Comparison of ENCODE assay signal across 8 cellular contexts in the genomic region with DNA sequence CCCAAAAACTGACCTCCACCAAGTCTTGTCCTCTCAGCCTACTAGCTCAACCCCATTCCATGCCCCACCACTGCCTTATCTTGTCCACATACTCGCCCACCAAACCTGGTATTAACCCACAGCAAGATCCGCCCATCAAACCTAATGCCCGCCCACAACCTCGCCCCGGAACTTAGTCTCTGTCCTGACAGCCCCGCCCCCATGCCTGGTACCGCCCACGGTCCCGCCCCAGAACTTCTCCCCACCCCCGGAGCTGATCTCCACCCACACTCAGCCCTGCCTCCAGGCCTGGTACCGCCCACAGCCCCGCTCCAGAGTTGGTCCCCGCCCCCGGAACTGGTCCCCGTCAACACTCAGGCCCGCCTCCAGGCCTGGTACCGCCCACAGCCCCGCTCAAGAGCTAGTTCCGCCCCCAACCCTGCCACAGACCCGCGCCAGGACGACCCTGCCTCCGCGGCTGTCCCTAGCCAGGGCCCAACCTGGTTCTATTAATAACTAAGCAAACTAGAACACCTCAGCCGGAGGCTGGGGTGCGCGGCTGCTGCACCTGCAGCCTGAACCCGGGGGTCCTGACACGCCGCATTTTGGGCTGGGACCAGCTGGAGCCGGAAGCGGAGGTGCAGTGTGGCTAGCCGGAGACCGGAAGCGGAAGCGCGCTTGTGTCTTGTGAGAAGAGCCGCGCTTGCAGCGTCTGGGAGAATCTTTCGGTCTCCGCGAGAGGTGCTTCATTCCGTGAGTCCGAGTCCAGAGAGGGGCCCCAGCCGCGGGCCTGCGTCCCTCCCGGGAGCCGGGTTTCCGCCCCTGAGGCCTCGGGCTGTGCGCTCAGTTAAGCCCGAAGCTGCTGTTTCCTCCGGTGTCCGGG. TPM values are rescaled to one million over a fixed set of nuclear protein-coding genes. Genes with fewer than 3 reads are reported as not detected.
A peak's percentile ranks its signal among the peaks of the same experiment; 100 is the strongest.
DNase-seq lines count a peak whose midpoint lies in the region; ATAC-seq, FAIRE-seq and TF ChIP-seq lines count a peak whose summit lies in the region.

A gene (plus strand): TSS at position 662 of the 862 bp plus-strand sequence. CDS start 5,372 bp downstream, outside the sequence.

- ATAC-seq in HG02759 (IDR thresholded peaks at IDR 0.05; ENCODE audit: unreplicated experiment) (peak; percentile 92), Right ventricle myocardium superior (ENCODE audit: poor library complexity) (peak; percentile 100), pancreas (peak; percentile 99 to 100 (median 99))

- H3K9me3 ChIP-seq in SU-DHL-6 (ENCODE audit: insufficient read depth, low read length) (no peaks in the 10 kb centered on the region), pancreas (no peaks in the 10 kb centered on the region), tibial artery (no peaks in the 10 kb centered on the region)

- peaks cover 6% of the 10 kb centered on the region; the same call in 1 of the 2 replicates for H3F3A ChIP-seq in SU-DHL-6 (ENCODE audit: insufficient read depth)

- peak within 1 kb of the TSS; percentile 84 for H3K4me2 ChIP-seq in SU-DHL-6 (ENCODE audit: low read depth, low read length, poor library complexity, severe bottlenecking)

- H4K20me1 ChIP-seq in SU-DHL-6 (ENCODE audit: low read depth, low read length), result no peaks in the 10 kb centered on the region

- 1% methylated on average over 56 of the region's 56 CpGs for WGBS in pancreas, 2 donors

- H3K9ac ChIP-seq in SU-DHL-6 (ENCODE audit: low read length), result peak within 1 kb of the TSS; percentile 87

- peak; percentile 99 for DNase-seq in GM12865 (ENCODE audit: low read depth)
- DNase-seq in NCI-H1417 (lab: John Stamatoyannopoulos, UW), result peak; percentile 89 to 98 (median 98)
- DNase-seq in activated naive CD8-positive, alpha-beta T cell treated with anti-CD3 and anti-CD28 coated beads, Interleukin-2, amount 50 U/mL, for 16 hours (ENCODE audit: low read depth, low spot score), result peak; percentile 98
- peak; percentile 99 for DNase-seq in Right ventricle myocardium superior
- DNase-seq in pancreas, result peak; percentile 97 to 100 (median 100)
- peak; percentile 99 for DNase-seq in tibial artery

- H3K4me1 ChIP-seq in pancreas, result peaks cover 0 to 10% (median 4%) of the 10 kb centered on the region in 3 donors
- H3K4me1 ChIP-seq in tibial artery, result peaks cover 0 to 11% (median 5%) of the 10 kb centered on the region in 4 donors

- H3K79me2 ChIP-seq in SU-DHL-6 (ENCODE audit: insufficient read depth, low read length), result peaks cover 20% of the 10 kb centered on the region

- intact Hi-C loops in Right ventricle myocardium superior (cut with DNase I), result no loop called here
- intact Hi-C loops in pancreas (cut with DNase I), result no loop called here
- intact Hi-C loops in tibial artery (cut with DNase I; ENCODE audit: low total_unique reads), result no loop called here

- peak within 1 kb of the TSS; percentile 93 for H2AFZ ChIP-seq in SU-DHL-6 (ENCODE audit: low read depth, low read length, severe bottlenecking)

- peaks cover 14% of the 10 kb centered on the region for H3K36me3 ChIP-seq in SU-DHL-6 (ENCODE audit: low read length)
- H3K36me3 ChIP-seq in pancreas, result peaks cover 0 to 23% (median 8%) of the 10 kb centered on the region in 3 donors
- peaks cover 32 to 36% (median 35%) of the 10 kb centered on the region in 3 donors for H3K36me3 ChIP-seq in tibial artery

- H3K27ac ChIP-seq in SU-DHL-6 (ENCODE audit: low read depth, low read length), result peak within 1 kb of the TSS; percentile 84
- H3K27ac ChIP-seq in pancreas, result peak within 1 kb of the TSS; percentile 57 to 80 (median 70)
- H3K27ac ChIP-seq in tibial artery, result peak within 1 kb of the TSS; percentile 73 to 77

- peak within 1 kb of the TSS; percentile 94 for H3K4me3 ChIP-seq in GM12865 (ENCODE audit: low read depth, low read length)
- peak within 1 kb of the TSS; percentile 84 for H3K4me3 ChIP-seq in SU-DHL-6 (ENCODE audit: insufficient read depth, low read length, poor library complexity, severe bottlenecking)
- peak within 1 kb of the TSS; percentile 89 to 99 (median 96) for H3K4me3 ChIP-seq in pancreas
- peak within 1 kb of the TSS; percentile 90 to 91 for H3K4me3 ChIP-seq in tibial artery

- H3K9me2 ChIP-seq in SU-DHL-6 (replicated peaks; ENCODE audit: insufficient read depth, low read length), result no peaks in the 10 kb centered on the region

- TF ChIP-seq CTCF in GM12865 (IDR thresholded peaks at IDR 0.05; ENCODE audit: insufficient read depth, low read depth, low read length, missing control alignments) (no peak), SU-DHL-6 (IDR thresholded peaks at IDR 0.05; ENCODE audit: insufficient read depth, low read length, poor library complexity, severe bottlenecking) (no peak), pancreas (IDR thresholded peaks at IDR 0.05) (no peak), tibial artery (IDR thresholded peaks at IDR 0.05) (no peak)

- FAIRE-seq in pancreas (lab: Jason Lieb, UNC), result no peak

- no peaks in the 10 kb centered on the region for H3K27me3 ChIP-seq in SU-DHL-6 (ENCODE audit: low read length)
- no peaks in the 10 kb centered on the region for H3K27me3 ChIP-seq in pancreas
- H3K27me3 ChIP-seq in tibial artery, result no peaks in the 10 kb centered on the region

RNA-seq across cellular contexts. Expression of the gene that starts here (rescaled TPM):
- total RNA-seq in Right ventricle myocardium superior (2.9 TPM), pancreas (1 to 10 TPM; 3.0 to 6.6 (median 4.6) TPM)
- 1 to 10 TPM; 1.7 to 2.6 TPM for polyA plus RNA-seq in pancreas

Comparison
In these comparisons a context has a peak if more than half of its experiments do, and no peak if none do; other contexts are left out.
1. Peak in every context shown above with its lines: DNase-seq, ATAC-seq, H3K4me3 ChIP-seq and H3K27ac ChIP-seq.